10 cellular contexts compared by ENCODE assay signal in the genomic region with DNA sequence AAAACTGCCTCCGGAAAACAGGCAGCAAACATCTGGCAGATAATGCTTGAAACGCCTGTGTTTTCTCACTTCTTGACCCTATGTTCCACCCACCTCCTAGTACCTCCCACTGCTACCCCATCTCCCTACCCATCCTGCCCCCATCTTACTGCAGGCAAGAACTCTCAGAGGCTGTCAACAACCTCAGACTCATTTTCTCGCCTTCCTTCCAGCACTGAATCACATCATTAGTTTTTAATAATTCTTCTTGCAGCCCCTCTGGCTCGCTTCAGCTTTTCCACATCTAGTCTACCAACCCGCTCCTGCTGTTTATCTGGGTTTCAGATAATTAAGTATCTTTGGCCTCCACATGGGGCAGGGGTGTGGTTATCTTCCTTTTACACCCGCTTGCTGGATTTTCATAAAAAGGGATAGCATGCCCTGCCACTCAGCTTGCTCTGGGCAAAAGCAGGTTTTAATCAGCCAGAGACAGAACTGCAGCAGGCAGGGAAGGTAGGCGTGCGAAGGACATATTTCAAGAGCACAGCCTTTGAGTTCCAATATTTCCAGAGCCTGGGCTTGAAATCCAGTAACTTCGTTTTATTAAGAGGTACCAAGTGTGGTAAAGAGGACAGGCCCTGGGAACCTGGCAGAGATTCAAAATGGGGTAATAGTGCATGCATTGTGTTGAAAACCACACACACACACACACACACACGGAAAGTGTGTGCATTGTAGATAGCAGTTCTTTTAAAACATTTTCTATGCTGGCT.
A peak's percentile ranks its signal among the peaks of the same experiment; 100 is the strongest.
DNase-seq lines count a peak whose midpoint lies in the region; ATAC-seq and TF ChIP-seq lines count a peak whose summit lies in the region.
"Had no signal": no experiment of that assay in that cellular context is flagged by ENCODE, and none has a peak within 500 bp of the region (broad histone marks: within the 10 kb centered on the region; RNA-seq: fewer than 3 reads in every experiment).

No MANE protein-coding gene starts in this region.

- DNase-seq in DMS79 treated with DMSO at 0.1 percent for 48 hours (lab: John Stamatoyannopoulos, UW): peak; percentile 53
- peak; percentile 20 for DNase-seq in left ventricle myocardium inferior
- no peak for DNase-seq in sciatic nerve (ENCODE audit: low spot score)
- DNase-seq in DMS53 (lab: John Stamatoyannopoulos, UW): no peak
- no peak for DNase-seq in NCI-H510A (lab: John Stamatoyannopoulos, UW)
- DNase-seq: NCI-H146, T1000 had no signal

- intact Hi-C loops in left ventricle myocardium inferior (cut with micrococcal nuclease): no loop called here
- intact Hi-C loops in sciatic nerve (cut with DNase I): no loop called here

- peaks cover 4% of the 10 kb centered on the region for H3K36me3 ChIP-seq in left ventricle myocardium inferior

- no peaks in the 10 kb centered on the region for H3K27me3 Mint-ChIP-seq in brain

- H3K4me3 ChIP-seq in left ventricle myocardium inferior: no peak overlapping the region

- peak overlapping the region; percentile 8 to 94 (median 80) for H3K27ac Mint-ChIP-seq in brain

- peaks cover 66% of the 10 kb centered on the region for H3K4me1 Mint-ChIP-seq in brain

- H3K27ac ChIP-seq in left ventricle myocardium inferior (replicated peaks): peak overlapping the region; percentile 66

- H3K4me3 Mint-ChIP-seq in brain: peak overlapping the region in 2 of 5 experiments; percentile 17 to 21

- H3K9me3 ChIP-seq in left ventricle myocardium inferior (replicated peaks): no peaks in the 10 kb centered on the region

- ATAC-seq in sciatic nerve (peak; percentile 81), HG02870 (IDR thresholded peaks at IDR 0.05; ENCODE audit: unreplicated experiment) (no peak), GM18498 (IDR thresholded peaks at IDR 0.05; ENCODE audit: unreplicated experiment) (no peak)

- no peak for TF ChIP-seq CTCF in brain (conservative IDR thresholded peaks at IDR 0.05)
- TF ChIP-seq CTCF in left ventricle myocardium inferior (IDR thresholded peaks at IDR 0.05; ENCODE audit: borderline replicate concordance): no peak

- H3K4me1 ChIP-seq in left ventricle myocardium inferior: peaks cover 41% of the 10 kb centered on the region

- peaks cover 53% of the 10 kb centered on the region for H3K36me3 Mint-ChIP-seq in brain

- no peaks in the 10 kb centered on the region for H3K9me3 Mint-ChIP-seq in brain

- no peaks in the 10 kb centered on the region for H3K27me3 ChIP-seq in left ventricle myocardium inferior (ENCODE audit: low read depth)

Comparison
In these comparisons a context has a peak if more than half of its experiments do, and no peak if none do; other contexts are left out.
1. DNase-seq: peak in DMS79 treated with DMSO at 0.1 percent for 48 hours (single experiment) and left ventricle myocardium inferior (single experiment); none in sciatic nerve (single experiment), DMS53 (single experiment) and NCI-H510A (single experiment).